In the genomic region with DNA sequence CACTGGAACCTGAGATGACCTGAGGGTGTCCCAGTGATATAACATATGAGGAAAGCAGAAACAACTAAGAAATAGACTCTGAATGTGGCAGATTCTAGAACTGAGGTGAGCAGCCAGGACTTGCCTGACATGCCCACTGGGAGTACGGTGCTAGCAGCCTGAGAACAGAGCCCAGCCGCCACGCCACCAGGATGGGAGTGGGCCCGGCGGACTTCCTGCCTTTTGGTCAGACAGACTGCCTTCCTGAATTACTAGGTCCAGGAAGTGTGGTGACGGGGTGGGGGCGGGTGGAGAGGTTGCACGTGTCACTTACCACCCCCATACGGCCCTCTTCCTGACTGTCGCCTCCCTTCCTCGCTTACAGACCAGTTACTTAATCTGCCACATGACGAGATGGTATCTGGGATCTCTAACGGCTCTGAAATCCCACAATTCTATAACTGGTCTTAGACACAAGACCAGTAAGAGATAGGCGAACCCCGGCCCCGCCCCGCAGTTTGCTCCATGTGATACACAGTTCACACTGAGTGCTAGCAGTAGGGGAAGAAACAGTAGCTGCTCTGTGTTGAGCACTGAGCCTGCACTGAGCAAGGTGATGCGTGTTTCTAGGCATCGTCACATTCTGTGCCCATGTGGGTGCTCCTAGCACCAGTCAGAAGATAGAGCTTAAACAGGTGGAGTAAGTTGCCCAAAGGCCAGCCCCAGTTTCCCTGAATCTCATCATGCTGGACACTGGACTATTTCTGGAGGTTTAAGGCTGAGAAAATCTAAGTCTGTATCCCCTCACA, we compare ENCODE assay signal across 1 cellular context.
TF ChIP-seq lines count a peak whose summit lies in the region.

No MANE protein-coding gene starts in this region.

TF ChIP-seq in HepG2, 621 proteins besides CTCF, POLR2A, EP300 and RAD21 (continued from another document and continues in another):
- TF ChIP-seq, protein P1, sequence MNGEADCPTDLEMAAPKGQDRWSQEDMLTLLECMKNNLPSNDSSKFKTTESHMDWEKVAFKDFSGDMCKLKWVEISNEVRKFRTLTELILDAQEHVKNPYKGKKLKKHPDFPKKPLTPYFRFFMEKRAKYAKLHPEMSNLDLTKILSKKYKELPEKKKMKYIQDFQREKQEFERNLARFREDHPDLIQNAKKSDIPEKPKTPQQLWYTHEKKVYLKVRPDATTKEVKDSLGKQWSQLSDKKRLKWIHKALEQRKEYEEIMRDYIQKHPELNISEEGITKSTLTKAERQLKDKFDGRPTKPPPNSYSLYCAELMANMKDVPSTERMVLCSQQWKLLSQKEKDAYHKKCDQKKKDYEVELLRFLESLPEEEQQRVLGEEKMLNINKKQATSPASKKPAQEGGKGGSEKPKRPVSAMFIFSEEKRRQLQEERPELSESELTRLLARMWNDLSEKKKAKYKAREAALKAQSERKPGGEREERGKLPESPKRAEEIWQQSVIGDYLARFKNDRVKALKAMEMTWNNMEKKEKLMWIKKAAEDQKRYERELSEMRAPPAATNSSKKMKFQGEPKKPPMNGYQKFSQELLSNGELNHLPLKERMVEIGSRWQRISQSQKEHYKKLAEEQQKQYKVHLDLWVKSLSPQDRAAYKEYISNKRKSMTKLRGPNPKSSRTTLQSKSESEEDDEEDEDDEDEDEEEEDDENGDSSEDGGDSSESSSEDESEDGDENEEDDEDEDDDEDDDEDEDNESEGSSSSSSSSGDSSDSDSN (CRISPR knock-in tag; IDR thresholded peaks at IDR 0.05): no peak
- no peak for TF ChIP-seq TGIF2 (CRISPR knock-in tag; IDR thresholded peaks at IDR 0.05)
- no peak for TF ChIP-seq ATF1 (CRISPR knock-in tag; IDR thresholded peaks at IDR 0.05)
- TF ChIP-seq ATF7-NPFF (CRISPR knock-in tag; IDR thresholded peaks at IDR 0.05; ENCODE audit: low read depth): no peak
- no peak for TF ChIP-seq ZNF224 (CRISPR knock-in tag; IDR thresholded peaks at IDR 0.05)
- TF ChIP-seq HOXA5 (CRISPR knock-in tag; IDR thresholded peaks at IDR 0.05): no peak
- no peak for TF ChIP-seq SCMH1 (CRISPR knock-in tag; IDR thresholded peaks at IDR 0.05; ENCODE audit: borderline replicate concordance)
- TF ChIP-seq ZNF670 (CRISPR knock-in tag; IDR thresholded peaks at IDR 0.05; ENCODE audit: borderline replicate concordance): no peak
- TF ChIP-seq ZBTB38 (CRISPR knock-in tag; IDR thresholded peaks at IDR 0.05): no peak
- TF ChIP-seq CCAR2 (optimal IDR thresholded peaks at IDR 0.05; ENCODE audit: low read depth, low read length): no peak
- TF ChIP-seq HDAC1 (CRISPR knock-in tag; IDR thresholded peaks at IDR 0.05): no peak
- TF ChIP-seq CREB1 (IDR thresholded peaks at IDR 0.05): peak; percentile 24; the same call in 1 of the 2 replicates
- no peak for TF ChIP-seq CREB1 (CRISPR knock-in tag; IDR thresholded peaks at IDR 0.05)
- no peak for TF ChIP-seq ZNF761 (CRISPR knock-in tag; conservative IDR thresholded peaks at IDR 0.05)
- TF ChIP-seq ZNF616 (CRISPR knock-in tag; IDR thresholded peaks at IDR 0.05; ENCODE audit: low read depth): no peak
- TF ChIP-seq ZNF556 (CRISPR knock-in tag; IDR thresholded peaks at IDR 0.05; ENCODE audit: borderline replicate concordance): no peak
- no peak for TF ChIP-seq ZNF121 (CRISPR knock-in tag; IDR thresholded peaks at IDR 0.05)
- TF ChIP-seq ARNT (IDR thresholded peaks at IDR 0.05): no peak
- no peak for TF ChIP-seq NONO (IDR thresholded peaks at IDR 0.05)
- TF ChIP-seq NONO (CRISPR knock-in tag; conservative IDR thresholded peaks at IDR 0.05): no peak
- no peak for TF ChIP-seq ZNF326 (CRISPR knock-in tag; IDR thresholded peaks at IDR 0.05; ENCODE audit: borderline replicate concordance)
- TF ChIP-seq ARNTL (CRISPR knock-in tag; IDR thresholded peaks at IDR 0.05): peak; percentile 56; the same call in 1 of the 2 replicates
- TF ChIP-seq, protein P2, sequence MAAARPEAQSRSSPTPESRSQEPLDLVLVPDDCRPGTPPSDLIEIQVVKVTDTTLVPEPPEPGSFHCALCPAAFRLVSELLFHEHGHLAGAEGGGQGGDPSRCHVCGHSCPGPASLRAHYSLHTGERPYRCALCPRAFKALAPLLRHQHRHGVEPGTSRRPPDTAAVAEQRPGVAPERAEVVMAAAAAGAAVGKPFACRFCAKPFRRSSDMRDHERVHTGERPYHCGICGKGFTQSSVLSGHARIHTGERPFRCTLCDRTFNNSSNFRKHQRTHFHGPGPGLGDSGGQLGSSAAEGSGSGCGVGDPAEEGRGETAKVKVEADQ (CRISPR knock-in tag; IDR thresholded peaks at IDR 0.05; ENCODE audit: borderline replicate concordance): no peak
- TF ChIP-seq YEATS2 (CRISPR knock-in tag; IDR thresholded peaks at IDR 0.05; ENCODE audit: borderline replicate concordance): peak; percentile 50; the same call in 1 of the 2 replicates
- no peak for TF ChIP-seq GATAD1 (CRISPR knock-in tag; IDR thresholded peaks at IDR 0.05)
- TF ChIP-seq, protein P3, sequence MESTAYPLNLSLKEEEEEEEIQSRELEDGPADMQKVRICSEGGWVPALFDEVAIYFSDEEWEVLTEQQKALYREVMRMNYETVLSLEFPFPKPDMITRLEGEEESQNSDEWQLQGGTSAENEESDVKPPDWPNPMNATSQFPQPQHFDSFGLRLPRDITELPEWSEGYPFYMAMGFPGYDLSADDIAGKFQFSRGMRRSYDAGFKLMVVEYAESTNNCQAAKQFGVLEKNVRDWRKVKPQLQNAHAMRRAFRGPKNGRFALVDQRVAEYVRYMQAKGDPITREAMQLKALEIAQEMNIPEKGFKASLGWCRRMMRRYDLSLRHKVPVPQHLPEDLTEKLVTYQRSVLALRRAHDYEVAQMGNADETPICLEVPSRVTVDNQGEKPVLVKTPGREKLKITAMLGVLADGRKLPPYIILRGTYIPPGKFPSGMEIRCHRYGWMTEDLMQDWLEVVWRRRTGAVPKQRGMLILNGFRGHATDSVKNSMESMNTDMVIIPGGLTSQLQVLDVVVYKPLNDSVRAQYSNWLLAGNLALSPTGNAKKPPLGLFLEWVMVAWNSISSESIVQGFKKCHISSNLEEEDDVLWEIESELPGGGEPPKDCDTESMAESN (CRISPR knock-in tag; conservative IDR thresholded peaks at IDR 0.05): no peak
- TF ChIP-seq HNRNPLL (IDR thresholded peaks at IDR 0.05; ENCODE audit: low read depth, low read length, poor library complexity, severe bottlenecking): no peak
- no peak for TF ChIP-seq RARG (CRISPR knock-in tag; IDR thresholded peaks at IDR 0.05; ENCODE audit: low read depth)
- TF ChIP-seq ZNF792 (CRISPR knock-in tag; IDR thresholded peaks at IDR 0.05): 0 out of 2 replicates have a peak, but pooled peaks have one; percentile 37
- no peak for TF ChIP-seq ZNF296 (CRISPR knock-in tag; conservative IDR thresholded peaks at IDR 0.05)
- TF ChIP-seq ERF (CRISPR knock-in tag; IDR thresholded peaks at IDR 0.05): no peak
- TF ChIP-seq NKX3-1 (CRISPR knock-in tag; IDR thresholded peaks at IDR 0.05): no peak
- TF ChIP-seq THAP11 (CRISPR knock-in tag; IDR thresholded peaks at IDR 0.05): no peak
- TF ChIP-seq, protein P4, sequence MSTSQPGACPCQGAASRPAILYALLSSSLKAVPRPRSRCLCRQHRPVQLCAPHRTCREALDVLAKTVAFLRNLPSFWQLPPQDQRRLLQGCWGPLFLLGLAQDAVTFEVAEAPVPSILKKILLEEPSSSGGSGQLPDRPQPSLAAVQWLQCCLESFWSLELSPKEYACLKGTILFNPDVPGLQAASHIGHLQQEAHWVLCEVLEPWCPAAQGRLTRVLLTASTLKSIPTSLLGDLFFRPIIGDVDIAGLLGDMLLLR (CRISPR knock-in tag; IDR thresholded peaks at IDR 0.05): no peak
- peak; percentile 26; the same call in 1 of the 2 replicates for TF ChIP-seq ZFX (CRISPR knock-in tag; IDR thresholded peaks at IDR 0.05; ENCODE audit: low read depth)
- no peak for TF ChIP-seq ZNF543 (CRISPR knock-in tag; IDR thresholded peaks at IDR 0.05)
- TF ChIP-seq RXRB (CRISPR knock-in tag; IDR thresholded peaks at IDR 0.05; ENCODE audit: borderline replicate concordance): peak; percentile 46; the same call in 1 of the 2 replicates
- peak; percentile 43; the same call in 1 of the 2 replicates for TF ChIP-seq ELF4 (CRISPR knock-in tag; IDR thresholded peaks at IDR 0.05; ENCODE audit: borderline replicate concordance)
- TF ChIP-seq ZNF33B (CRISPR knock-in tag; IDR thresholded peaks at IDR 0.05): no peak
- TF ChIP-seq ZSCAN12 (CRISPR knock-in tag; IDR thresholded peaks at IDR 0.05): no peak
- peak; percentile 43; the same call in 1 of the 2 replicates for TF ChIP-seq BHLHE40 (IDR thresholded peaks at IDR 0.05; ENCODE audit: low read length)
- TF ChIP-seq NFE2 (CRISPR knock-in tag; IDR thresholded peaks at IDR 0.05): no peak
- TF ChIP-seq PHF21A (CRISPR knock-in tag; IDR thresholded peaks at IDR 0.05): 0 out of 2 replicates have a peak, but pooled peaks have one; percentile 43
- no peak for TF ChIP-seq ZNF678 (CRISPR knock-in tag; IDR thresholded peaks at IDR 0.05)
- TF ChIP-seq HOXA3 (CRISPR knock-in tag; IDR thresholded peaks at IDR 0.05): no peak
- no peak for TF ChIP-seq SRF (IDR thresholded peaks at IDR 0.05; ENCODE audit: low read depth, low read length)
- TF ChIP-seq ZNF768 (CRISPR knock-in tag; IDR thresholded peaks at IDR 0.05): no peak
- no peak for TF ChIP-seq RAD51 (IDR thresholded peaks at IDR 0.05; ENCODE audit: borderline replicate concordance)
- TF ChIP-seq, protein P5, sequence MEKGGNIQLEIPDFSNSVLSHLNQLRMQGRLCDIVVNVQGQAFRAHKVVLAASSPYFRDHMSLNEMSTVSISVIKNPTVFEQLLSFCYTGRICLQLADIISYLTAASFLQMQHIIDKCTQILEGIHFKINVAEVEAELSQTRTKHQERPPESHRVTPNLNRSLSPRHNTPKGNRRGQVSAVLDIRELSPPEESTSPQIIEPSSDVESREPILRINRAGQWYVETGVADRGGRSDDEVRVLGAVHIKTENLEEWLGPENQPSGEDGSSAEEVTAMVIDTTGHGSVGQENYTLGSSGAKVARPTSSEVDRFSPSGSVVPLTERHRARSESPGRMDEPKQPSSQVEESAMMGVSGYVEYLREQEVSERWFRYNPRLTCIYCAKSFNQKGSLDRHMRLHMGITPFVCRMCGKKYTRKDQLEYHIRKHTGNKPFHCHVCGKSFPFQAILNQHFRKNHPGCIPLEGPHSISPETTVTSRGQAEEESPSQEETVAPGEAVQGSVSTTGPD (CRISPR knock-in tag; IDR thresholded peaks at IDR 0.05): no peak
- no peak for TF ChIP-seq REL (CRISPR knock-in tag; conservative IDR thresholded peaks at IDR 0.05)
- TF ChIP-seq CEBPB (IDR thresholded peaks at IDR 0.05; ENCODE audit: borderline replicate concordance, low read depth, low read length): no peak
- no peak for TF ChIP-seq ZNF180 (CRISPR knock-in tag; IDR thresholded peaks at IDR 0.05; ENCODE audit: borderline replicate concordance, low read depth)
- peak; percentile 46; the same call in 1 of the 2 replicates for TF ChIP-seq ETV5 (CRISPR knock-in tag; IDR thresholded peaks at IDR 0.05; ENCODE audit: borderline replicate concordance)
- TF ChIP-seq, protein P6, sequence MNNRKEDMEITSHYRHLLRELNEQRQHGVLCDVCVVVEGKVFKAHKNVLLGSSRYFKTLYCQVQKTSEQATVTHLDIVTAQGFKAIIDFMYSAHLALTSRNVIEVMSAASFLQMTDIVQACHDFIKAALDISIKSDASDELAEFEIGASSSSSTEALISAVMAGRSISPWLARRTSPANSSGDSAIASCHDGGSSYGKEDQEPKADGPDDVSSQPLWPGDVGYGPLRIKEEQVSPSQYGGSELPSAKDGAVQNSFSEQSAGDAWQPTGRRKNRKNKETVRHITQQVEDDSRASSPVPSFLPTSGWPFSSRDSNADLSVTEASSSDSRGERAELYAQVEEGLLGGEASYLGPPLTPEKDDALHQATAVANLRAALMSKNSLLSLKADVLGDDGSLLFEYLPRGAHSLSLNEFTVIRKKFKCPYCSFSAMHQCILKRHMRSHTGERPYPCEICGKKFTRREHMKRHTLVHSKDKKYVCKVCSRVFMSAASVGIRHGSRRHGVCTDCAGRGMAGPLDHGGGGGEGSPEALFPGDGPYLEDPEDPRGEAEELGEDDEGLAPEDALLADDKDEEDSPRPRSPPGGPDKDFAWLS (CRISPR knock-in tag; IDR thresholded peaks at IDR 0.05; ENCODE audit: borderline replicate concordance): no peak
- no peak for TF ChIP-seq CENPT (CRISPR knock-in tag; IDR thresholded peaks at IDR 0.05; ENCODE audit: low read depth)
- no peak for TF ChIP-seq TRIM24 (CRISPR knock-in tag; IDR thresholded peaks at IDR 0.05)
- TF ChIP-seq, protein P7, sequence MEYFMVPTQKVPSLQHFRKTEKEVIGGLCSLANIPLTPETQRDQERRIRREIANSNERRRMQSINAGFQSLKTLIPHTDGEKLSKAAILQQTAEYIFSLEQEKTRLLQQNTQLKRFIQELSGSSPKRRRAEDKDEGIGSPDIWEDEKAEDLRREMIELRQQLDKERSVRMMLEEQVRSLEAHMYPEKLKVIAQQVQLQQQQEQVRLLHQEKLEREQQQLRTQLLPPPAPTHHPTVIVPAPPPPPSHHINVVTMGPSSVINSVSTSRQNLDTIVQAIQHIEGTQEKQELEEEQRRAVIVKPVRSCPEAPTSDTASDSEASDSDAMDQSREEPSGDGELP (IDR thresholded peaks at IDR 0.05; ENCODE audit: borderline replicate concordance, low read depth): peak; percentile 3; the same call in 1 of the 2 replicates
- TF ChIP-seq HDAC2 (CRISPR knock-in tag; IDR thresholded peaks at IDR 0.05): 0 out of 2 replicates have a peak, but pooled peaks have one; percentile 42
- TF ChIP-seq ZFP36L2 (CRISPR knock-in tag; IDR thresholded peaks at IDR 0.05): no peak
- no peak for TF ChIP-seq ZFP41 (CRISPR knock-in tag; IDR thresholded peaks at IDR 0.05; ENCODE audit: borderline replicate concordance)
- TF ChIP-seq ARID2 (CRISPR knock-in tag; IDR thresholded peaks at IDR 0.05; ENCODE audit: borderline replicate concordance): no peak
- no peak for TF ChIP-seq ZNF207 (IDR thresholded peaks at IDR 0.05; ENCODE audit: borderline replicate concordance)
- peak; percentile 46 for TF ChIP-seq GABPB1 (CRISPR knock-in tag; IDR thresholded peaks at IDR 0.05)
- 0 out of 2 replicates have a peak, but pooled peaks have one; percentile 34 for TF ChIP-seq DMAP1 (CRISPR knock-in tag; IDR thresholded peaks at IDR 0.05)
